In genomic region chr6:124995645-124996325, GRCh38 we compare ENCODE assay signal across 14 cellular contexts.
"Had no signal": no experiment of that assay in that cellular context is flagged by ENCODE, and none has a peak within 500 bp of the region (broad histone marks: within the 10 kb centered on the region; RNA-seq: fewer than 3 reads in every experiment).

No MANE protein-coding gene starts in this region.

- H3K27me3 ChIP-seq: uterus had no signal

- H3K4me3 ChIP-seq: uterus had no signal

- H3K36me3 ChIP-seq: uterus, WERI-Rb-1 had no signal

- H3K4me1 ChIP-seq: uterus had no signal

- DNase-seq: activated CD4-positive, alpha-beta T cell treated with anti-CD3 and anti-CD28 coated beads for 4 hours; activated CD8-positive, alpha-beta memory T cell treated with anti-CD3 and anti-CD28 coated beads, Interleukin-2, amount 50 U/mL, for 4 hours; activated CD8-positive, alpha-beta T cell treated with anti-CD3 and anti-CD28 coated beads for 36 hours; activated T-cell treated with anti-CD3 and anti-CD28 coated beads, Interleukin-2, amount 50 U/mL, for 72 hours; central memory CD4-positive, alpha-beta T cell; effector memory CD8-positive, alpha-beta T cell; glutamatergic neuron; left cardiac atrium; mesendoderm; nephron progenitor cell; small intestine; T-helper 1 cell; uterus; WERI-Rb-1 had no signal

- H3K27ac ChIP-seq: uterus, WERI-Rb-1 had no signal

- H3K9me3 ChIP-seq: uterus had no signal

- ATAC-seq: activated CD8-positive, alpha-beta T cell treated with anti-CD3 and anti-CD28 coated beads for 36 hours; activated T-cell treated with anti-CD3 and anti-CD28 coated beads, Interleukin-2, amount 50 U/mL, for 72 hours; effector memory CD8-positive, alpha-beta T cell; left cardiac atrium had no signal
